In genomic region chr19:39881495-39882110, GRCh38 we compare ENCODE assay signal across 8 cellular contexts. TPM values are rescaled to one million over a fixed set of nuclear protein-coding genes. Genes with fewer than 3 reads are reported as not detected.
DNase-seq lines count a peak whose midpoint lies in the region; ATAC-seq, FAIRE-seq and TF ChIP-seq lines count a peak whose summit lies in the region.
"Not testable (repeated sequence)": the region's sequence is repeated elsewhere in the genome, so short reads cannot be mapped to it uniquely, and the experiment has no call there.

No MANE protein-coding gene starts in this region.

- DNase-seq in BJ (ENCODE audit: low read depth), result not testable (repeated sequence)
- DNase-seq in GM20000 (ENCODE audit: low spot score), result peak; percentile 74
- peak; percentile 27 for DNase-seq in NCI-H1092 treated with DMSO at 0.1 percent for 48 hours (lab: John Stamatoyannopoulos, UW)
- peak; percentile 62 for DNase-seq in SHP77 treated with DMSO at 0.1 percent for 48 hours (lab: John Stamatoyannopoulos, UW)
- peak; percentile 69 for DNase-seq in activated CD8-positive, alpha-beta memory T cell treated with anti-CD3 and anti-CD28 coated beads, Interleukin-2, amount 50 U/mL, for 48 hours
- DNase-seq in endodermal cell, result peak; percentile 93
- DNase-seq in left colon, result peak in 1 of 2 donors; percentile 20
- peak; percentile 46 for DNase-seq in small intestine

- not testable (repeated sequence) for H3K9me3 Mint-ChIP-seq in endodermal cell

- FAIRE-seq in small intestine (lab: Jason Lieb, UNC), result not testable (repeated sequence)

- not testable (repeated sequence) for H3K27ac Mint-ChIP-seq in endodermal cell

- H3K36me3 ChIP-seq in BJ (ENCODE audit: control insufficient read depth, insufficient read depth, low read length); endodermal cell (ENCODE audit: control insufficient read depth, insufficient read depth, low read length); small intestine (ENCODE audit: control insufficient read depth in 2 of 2, insufficient read depth in 2 of 2, low read length in 2 of 2): not testable (repeated sequence)

- H3K36me3 Mint-ChIP-seq in endodermal cell (ENCODE audit: low read depth), result not testable (repeated sequence)

- H3K27me3 ChIP-seq in BJ (ENCODE audit: control insufficient read depth, insufficient read depth, low read length); endodermal cell (ENCODE audit: control insufficient read depth, insufficient read depth, low read length, poor library complexity, severe bottlenecking); small intestine (ENCODE audit: control insufficient read depth in 2 of 2, insufficient read depth in 2 of 2, low read length in 2 of 2): not testable (repeated sequence)

- not testable (repeated sequence) for H3K4me3 Mint-ChIP-seq in endodermal cell

- POLR2A ChIA-PET in BJ (lab: Charles Lee), result not testable (repeated sequence)

- intact Hi-C loops in left colon (cut with DNase I, micrococcal nuclease), result not testable (repeated sequence)

- not testable (repeated sequence) for H3K4me1 ChIP-seq in endodermal cell (ENCODE audit: control insufficient read depth, insufficient read depth, low read length); small intestine (ENCODE audit: control insufficient read depth in 2 of 2, insufficient read depth in 1 of 2, low read depth in 1 of 2, low read length in 1 of 2)

- peak; percentile 58 for ATAC-seq in left colon

- CTCF ChIA-PET in BJ (lab: Yijun Ruan, JAX), result not testable (repeated sequence)

- not testable (repeated sequence) for H3K9me3 ChIP-seq in endodermal cell (ENCODE audit: control insufficient read depth, low read length); small intestine (ENCODE audit: control insufficient read depth, low read depth)

- not testable (repeated sequence) for H3K27me3 Mint-ChIP-seq in endodermal cell (ENCODE audit: insufficient read depth)

- WGBS in endodermal cell (ENCODE audit: insufficient coverage in 1 of 2, insufficient read length in 1 of 2), 2 experiments, result 17 to 22% methylated on average over 1 to 13 of the region's 15 CpGs
- WGBS in small intestine, 3 donors, result 13 to 23% (median 15%) methylated on average over 13 to 15 of the region's 15 CpGs

- H3K9ac ChIP-seq in endodermal cell (ENCODE audit: extremely low read depth, low read length, poor library complexity, severe bottlenecking), result not testable (repeated sequence)

- TF ChIP-seq CTCF in BJ (IDR thresholded peaks at IDR 0.05; ENCODE audit: insufficient read depth, low read depth, low read length) (0 out of 2 replicates have a peak, but pooled peaks have one; percentile 20), GM20000 (IDR thresholded peaks at IDR 0.05; ENCODE audit: extremely low read depth, missing control alignments) (peak; percentile 31), endodermal cell (conservative IDR thresholded peaks at IDR 0.05) (peak; percentile 79)

- H3K4me1 Mint-ChIP-seq in endodermal cell, result not testable (repeated sequence)

- not testable (repeated sequence) for H3K4me3 ChIP-seq in BJ (ENCODE audit: low read depth, low read length); endodermal cell (ENCODE audit: low read length); small intestine (ENCODE audit: low read depth in 1 of 2, low read length in 2 of 2)

- H3K27ac ChIP-seq in endodermal cell (ENCODE audit: low read depth, low read length); small intestine (ENCODE audit: low read depth in 1 of 2, low read length in 1 of 2): not testable (repeated sequence)

RNA-seq across cellular contexts. Expression of gene FBL, which starts 35.4 kb away (rescaled TPM):
- polyA plus RNA-seq in BJ (2011; rRNA removed), result 228 and 372 TPM in 2 replicates
- polyA minus RNA-seq in BJ (2011; rRNA and poly(A)+ RNA removed), result 129 and 226 TPM in 2 replicates
- total RNA-seq in endodermal cell, result 100 to 1,000 TPM; 356 to 387 TPM
- polyA plus RNA-seq in endodermal cell (2013, experiment 1 of 2), result 327 TPM
- 284 TPM for polyA plus RNA-seq in endodermal cell (2013, experiment 2 of 2)
- total RNA-seq in left colon, result 100 to 1,000 TPM; 128 to 166 TPM
- polyA plus RNA-seq in small intestine, result 100 to 1,000 TPM; 109 to 447 (median 177) TPM

RNA-seq across cellular contexts. Expression of gene DYRK1B, which starts 47.6 kb away (rescaled TPM):
- polyA plus RNA-seq in BJ (2011; rRNA removed) (6.6 and 8.4 TPM in 2 replicates), small intestine (10 to 100 TPM in 2 of 3 donors, 1 to 10 TPM in 1; 8.6 to 12.1 (median 10.8) TPM)
- polyA minus RNA-seq in BJ (2011; rRNA and poly(A)+ RNA removed), result 15.1 and 17.1 TPM in 2 replicates
- total RNA-seq in endodermal cell (10 to 100 TPM; 21.8 to 37.7 TPM), left colon (10 to 100 TPM in 1 of 2 donors, 1 to 10 TPM in 1; 7.6 to 16.3 TPM)
- polyA plus RNA-seq in endodermal cell (2013, experiment 1 of 2), result 32.8 TPM
- 27.3 TPM for polyA plus RNA-seq in endodermal cell (2013, experiment 2 of 2)

RNA-seq across cellular contexts. Expression of gene FCGBP, which starts 52.8 kb away (rescaled TPM):
- polyA plus RNA-seq in BJ (2011; rRNA removed), result 0.01 TPM in 1 of 2 replicates, not detected in the other
- not detected in 2 replicates for polyA minus RNA-seq in BJ (2011; rRNA and poly(A)+ RNA removed)
- under 1 TPM; 0.29 to 0.62 TPM for total RNA-seq in endodermal cell
- polyA plus RNA-seq in endodermal cell (2013, experiment 1 of 2), result 0.14 TPM
- 0.33 TPM for polyA plus RNA-seq in endodermal cell (2013, experiment 2 of 2)
- total RNA-seq in left colon, result 1,000 to 10,000 TPM; 6,411 to 6,996 TPM
- 100 to 1,000 TPM in 1 of 3 donors, 10 to 100 TPM in 2; 17.0 to 139 (median 23.5) TPM for polyA plus RNA-seq in small intestine

Comparison
In these comparisons a context has a peak if more than half of its experiments do, and no peak if none do; other contexts are left out.
1. CTCF ChIP-seq: peak in every context shown above with its lines; median percentile 79 in endodermal cell; 31 in GM20000; 20 in BJ.
2. RNA of gene FCGBP, which starts 52.8 kb away (total RNA-seq): 6,411 to 6,996 TPM in left colon; 0.29 to 0.62 TPM in endodermal cell; every median in the first group is over 1,000 times any median in the second.